8 cellular contexts compared by ENCODE assay signal in genomic region chr13:66994097-66994496, GRCh38.
A peak's percentile ranks its signal among the peaks of the same experiment; 100 is the strongest.
DNase-seq lines count a peak whose midpoint lies in the region; ATAC-seq, FAIRE-seq and TF ChIP-seq lines count a peak whose summit lies in the region.

No MANE protein-coding gene starts in this region.

- H3K9me3 ChIP-seq in Panc1 (ENCODE audit: control insufficient read depth, insufficient read depth, low read depth, low read length) (no peaks in the 10 kb centered on the region), endothelial cell of umbilical vein (replicated peaks; ENCODE audit: control insufficient read depth, insufficient read depth, low read length) (no peaks in the 10 kb centered on the region), upper lobe of right lung (no peaks in the 10 kb centered on the region)

- H3K9me1 ChIP-seq in endothelial cell of umbilical vein (replicated peaks; ENCODE audit: control insufficient read depth, extremely low read depth, insufficient read depth, low read length), result no peaks in the 10 kb centered on the region

- H3K79me2 ChIP-seq in endothelial cell of umbilical vein (ENCODE audit: control insufficient read depth, insufficient read depth, low read length), result no peaks in the 10 kb centered on the region

- ATAC-seq in GM18520 (IDR thresholded peaks at IDR 0.05; ENCODE audit: unreplicated experiment), result peak; percentile 60
- ATAC-seq in HG03039 (IDR thresholded peaks at IDR 0.05; ENCODE audit: unreplicated experiment), result peak; percentile 67
- peak; percentile 98 for ATAC-seq in Panc1
- peak; percentile 99 for ATAC-seq in upper lobe of right lung

- H3K4me2 ChIP-seq in endothelial cell of umbilical vein (ENCODE audit: insufficient read depth, low read length), result peak overlapping the region; percentile 85

- BruUV-seq in Panc1 (replicated peaks; lab: Mats Ljungman, UMichigan) (no TSS peak), endothelial cell of umbilical vein (replicated peaks; lab: Mats Ljungman, UMichigan) (no TSS peak)

- TF ChIP-seq CTCF in AG09309 (IDR thresholded peaks at IDR 0.05; ENCODE audit: control insufficient read depth, insufficient read depth, low read depth, low read length, missing control alignments), result peak; percentile 17
- peak; percentile 86 for TF ChIP-seq CTCF in Panc1 (IDR thresholded peaks at IDR 0.05)
- TF ChIP-seq CTCF in endothelial cell of umbilical vein (IDR thresholded peaks at IDR 0.05; ENCODE audit: extremely low read depth in 1 of 2, insufficient read depth in 1 of 2, low read depth in 1 of 2, low read length in 2 of 2), result peak; percentile 54 to 79
- peak; percentile 55 for TF ChIP-seq CTCF in upper lobe of right lung (IDR thresholded peaks at IDR 0.05)

- peak overlapping the region; percentile 41 for H3K9ac ChIP-seq in endothelial cell of umbilical vein (replicated peaks; ENCODE audit: extremely low read depth, insufficient read depth, low read length)

- H3K27me3 ChIP-seq in Panc1 (ENCODE audit: control insufficient read depth, insufficient read depth, low read length) (no peaks in the 10 kb centered on the region), endothelial cell of umbilical vein (ENCODE audit: control insufficient read depth in 2 of 2, insufficient read depth in 2 of 2, low read length in 2 of 2) (no peaks in the 10 kb centered on the region), upper lobe of right lung (no peaks in the 10 kb centered on the region)

- no peaks in the 10 kb centered on the region for H4K20me1 ChIP-seq in endothelial cell of umbilical vein (replicated peaks; ENCODE audit: control insufficient read depth, extremely low read depth, insufficient read depth, low read length)

- in situ Hi-C loops in Panc1 (cut with HindIII; ENCODE audit: low pct_unique_long_range_greater_than_20kb, low sequenced_read_pairs), result no loop called here

- no peak overlapping the region for H3K4me3 ChIP-seq in AG09309 (ENCODE audit: control insufficient read depth, low read depth, low read length)
- H3K4me3 ChIP-seq in Panc1 (ENCODE audit: low read depth in 2 of 2, low read length in 2 of 2), result peak overlapping the region; percentile 38 to 74
- peak overlapping the region; percentile 17 to 65 (median 53) for H3K4me3 ChIP-seq in endothelial cell of umbilical vein (replicated peaks in 1 of 3; ENCODE audit: insufficient read depth in 1 of 3, low read depth in 1 of 3, low read length in 3 of 3)
- peak overlapping the region; percentile 30 for H3K4me3 ChIP-seq in upper lobe of right lung

- dilution Hi-C loops in endothelial cell of umbilical vein (cut with MboI; ENCODE audit: extremely low pct_ligation_motif_present, low sequenced_read_pairs), result no loop called here

- H3K27ac ChIP-seq in Panc1 (ENCODE audit: low read length) (peak overlapping the region; percentile 59), endothelial cell of umbilical vein (ENCODE audit: insufficient read depth, low read depth, low read length) (no peak overlapping the region), upper lobe of right lung (no peak overlapping the region)

- peak; percentile 78 for FAIRE-seq in endothelial cell of umbilical vein (lab: Jason Lieb, UNC)

- peak overlapping the region; percentile 100 for H2AFZ ChIP-seq in endothelial cell of umbilical vein (ENCODE audit: low read depth, low read length)

- H3K36me3 ChIP-seq in Panc1 (ENCODE audit: control insufficient read depth, insufficient read depth, low read length), result no peaks in the 10 kb centered on the region
- no peaks in the 10 kb centered on the region for H3K36me3 ChIP-seq in endothelial cell of umbilical vein (ENCODE audit: control insufficient read depth in 2 of 2, extremely low read depth in 1 of 2, insufficient read depth in 2 of 2, low read length in 2 of 2)
- no peaks in the 10 kb centered on the region for H3K36me3 ChIP-seq in upper lobe of right lung

- POLR2A ChIA-PET in Panc1 (lab: Charles Lee) (no interaction called here), endothelial cell of umbilical vein (lab: Charles Lee) (no interaction called here)

- H3K4me1 ChIP-seq in Panc1 (ENCODE audit: control insufficient read depth, insufficient read depth, low read length) (peaks cover 5% of the 10 kb centered on the region; the same call in 1 of the 2 replicates), endothelial cell of umbilical vein (ENCODE audit: control insufficient read depth, extremely low read depth, insufficient read depth, low read length) (peaks cover 16% of the 10 kb centered on the region), upper lobe of right lung (peaks cover 5% of the 10 kb centered on the region)

- CTCF ChIA-PET in Panc1 (lab: Charles Lee), result interaction anchor here (1.3 kb wide), 1 partner anchor 305 kb away, joined by 3 read pairs; no protein-coding TSS in a partner anchor
- CTCF ChIA-PET in endothelial cell of umbilical vein (lab: Charles Lee), result interaction anchor here (0.6 to 3.6 kb wide), 58 partner anchors 10 to 1344 kb away, joined by 3 to 43 read pairs (median 4); no protein-coding TSS in a partner anchor

- DNase-seq in AG09309 (ENCODE audit: low read depth) (no peak), Panc1 (ENCODE audit: low read depth, low spot score) (no peak), endothelial cell of umbilical vein (ENCODE audit: low read depth, low spot score) (peak; percentile 81), medulla oblongata (ENCODE audit: extremely low spot score) (peak; percentile 98), upper lobe of right lung (peak; percentile 79), SIG-M5 treated with dmso at 0.1 percent for 504 hours (lab: John Stamatoyannopoulos, UW; ENCODE audit: unreplicated experiment) (no peak)

- no peak for TF ChIP-seq POLR2A in endothelial cell of umbilical vein (IDR thresholded peaks at IDR 0.05; ENCODE audit: low read depth, low read length)

- intact Hi-C loops in Panc1 (cut with micrococcal nuclease; ENCODE audit: unreplicated experiment) (loop anchor here (10.0 kb wide), 1 partner anchor 231 kb away; no protein-coding TSS in a partner anchor), endothelial cell of umbilical vein (cut with micrococcal nuclease) (loop anchor here (1.0 to 5.0 kb wide), 4 partner anchors 67 to 376 kb away; no protein-coding TSS in a partner anchor), upper lobe of right lung (cut with DNase I) (no loop called here)

TF ChIP-seq in endothelial cell of umbilical vein, 7 proteins besides CTCF, POLR2A, EP300 and RAD21:
- TF ChIP-seq GATA2 (IDR thresholded peaks at IDR 0.05; ENCODE audit: insufficient read depth, insufficient read length, low read depth, low read length) (peak; percentile 19), MYC (IDR thresholded peaks at IDR 0.05; ENCODE audit: low read depth, low read length) (no peak)
TF ChIP-seq in endothelial cell of umbilical vein: peak in this region for 1.

Comparison
In these comparisons a context has a peak if more than half of its experiments do, and no peak if none do; other contexts are left out.
1. DNase-seq: peak in endothelial cell of umbilical vein (single experiment), medulla oblongata (single experiment) and upper lobe of right lung (single experiment); none in AG09309 (single experiment), Panc1 (single experiment) and SIG-M5 treated with dmso at 0.1 percent for 504 hours (single experiment).
2. CTCF ChIP-seq: peak in every context shown above with its lines; median percentile 86 in Panc1; 66 in endothelial cell of umbilical vein; 55 in upper lobe of right lung; 17 in AG09309.
3. Peak in every context shown above with its lines, with median percentiles within 50 percentile points of each other: ATAC-seq.